In the genomic region with DNA sequence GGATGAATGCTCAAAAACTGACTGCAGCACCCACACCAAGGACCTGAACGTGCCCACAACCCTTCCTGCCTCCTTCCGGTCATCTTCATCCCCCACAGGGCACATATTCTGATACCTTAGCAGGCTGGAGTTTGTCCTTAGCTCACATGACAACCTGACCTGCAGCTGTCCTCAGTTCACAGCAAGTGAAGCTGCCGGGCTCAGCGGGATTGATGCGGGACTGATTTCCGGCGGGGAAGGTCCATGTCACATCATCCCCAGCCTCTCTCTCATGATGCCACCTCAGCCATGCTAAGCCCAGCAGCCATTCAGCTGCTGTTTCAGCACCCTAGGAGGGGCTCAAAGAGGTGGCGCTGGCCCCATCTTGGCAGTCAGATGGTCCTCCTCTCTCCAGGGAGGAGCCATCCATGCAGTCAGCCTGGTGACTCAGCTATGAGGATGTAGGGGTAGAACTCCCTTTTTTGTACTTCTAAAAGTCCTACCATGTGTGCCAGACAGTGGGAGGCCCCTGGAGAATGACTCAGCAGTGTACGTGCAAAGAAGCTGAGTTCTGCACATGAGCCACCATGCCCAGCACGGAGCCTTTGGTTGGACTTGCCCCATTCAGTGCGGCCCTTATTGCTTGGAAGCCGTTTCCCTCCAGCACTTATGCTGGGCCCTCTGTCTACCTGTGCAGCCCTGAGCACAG, we compare ENCODE assay signal across 1 cellular context.
TF ChIP-seq lines count a peak whose summit lies in the region.

No MANE protein-coding gene starts in this region.

TF ChIP-seq in HEK293, 187 proteins besides CTCF, POLR2A, EP300 and RAD21 (continued from another document):
- TF ChIP-seq, protein P1, sequence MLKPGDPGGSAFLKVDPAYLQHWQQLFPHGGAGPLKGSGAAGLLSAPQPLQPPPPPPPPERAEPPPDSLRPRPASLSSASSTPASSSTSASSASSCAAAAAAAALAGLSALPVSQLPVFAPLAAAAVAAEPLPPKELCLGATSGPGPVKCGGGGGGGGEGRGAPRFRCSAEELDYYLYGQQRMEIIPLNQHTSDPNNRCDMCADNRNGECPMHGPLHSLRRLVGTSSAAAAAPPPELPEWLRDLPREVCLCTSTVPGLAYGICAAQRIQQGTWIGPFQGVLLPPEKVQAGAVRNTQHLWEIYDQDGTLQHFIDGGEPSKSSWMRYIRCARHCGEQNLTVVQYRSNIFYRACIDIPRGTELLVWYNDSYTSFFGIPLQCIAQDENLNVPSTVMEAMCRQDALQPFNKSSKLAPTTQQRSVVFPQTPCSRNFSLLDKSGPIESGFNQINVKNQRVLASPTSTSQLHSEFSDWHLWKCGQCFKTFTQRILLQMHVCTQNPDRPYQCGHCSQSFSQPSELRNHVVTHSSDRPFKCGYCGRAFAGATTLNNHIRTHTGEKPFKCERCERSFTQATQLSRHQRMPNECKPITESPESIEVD (tag by site-specific recombination; IDR thresholded peaks at IDR 0.05): no peak
- TF ChIP-seq, protein P2, sequence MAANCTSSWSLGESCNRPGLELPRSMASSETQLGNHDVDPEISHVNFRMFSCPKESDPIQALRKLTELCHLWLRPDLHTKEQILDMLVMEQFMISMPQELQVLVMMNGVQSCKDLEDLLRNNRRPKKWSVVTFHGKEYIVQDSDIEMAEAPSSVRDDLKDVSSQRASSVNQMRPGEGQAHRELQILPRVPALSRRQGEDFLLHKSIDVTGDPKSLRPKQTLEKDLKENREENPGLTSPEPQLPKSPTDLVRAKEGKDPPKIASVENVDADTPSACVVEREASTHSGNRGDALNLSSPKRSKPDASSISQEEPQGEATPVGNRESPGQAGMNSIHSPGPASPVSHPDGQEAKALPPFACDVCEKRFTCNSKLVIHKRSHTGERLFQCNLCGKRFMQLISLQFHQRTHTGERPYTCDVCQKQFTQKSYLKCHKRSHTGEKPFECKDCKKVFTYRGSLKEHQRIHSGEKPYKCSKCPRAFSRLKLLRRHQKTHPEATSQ (tag by site-specific recombination; IDR thresholded peaks at IDR 0.05): no peak
- TF ChIP-seq, protein P3, sequence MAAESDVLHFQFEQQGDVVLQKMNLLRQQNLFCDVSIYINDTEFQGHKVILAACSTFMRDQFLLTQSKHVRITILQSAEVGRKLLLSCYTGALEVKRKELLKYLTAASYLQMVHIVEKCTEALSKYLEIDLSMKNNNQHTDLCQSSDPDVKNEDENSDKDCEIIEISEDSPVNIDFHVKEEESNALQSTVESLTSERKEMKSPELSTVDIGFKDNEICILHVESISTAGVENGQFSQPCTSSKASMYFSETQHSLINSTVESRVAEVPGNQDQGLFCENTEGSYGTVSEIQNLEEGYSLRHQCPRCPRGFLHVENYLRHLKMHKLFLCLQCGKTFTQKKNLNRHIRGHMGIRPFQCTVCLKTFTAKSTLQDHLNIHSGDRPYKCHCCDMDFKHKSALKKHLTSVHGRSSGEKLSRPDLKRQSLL (tag by site-specific recombination; IDR thresholded peaks at IDR 0.05): no peak
- TF ChIP-seq ZNF544 (tag by site-specific recombination; IDR thresholded peaks at IDR 0.05) (no peak), ZNF211 (tag by site-specific recombination; IDR thresholded peaks at IDR 0.05; ENCODE audit: low read depth) (no peak), KLF8 (tag by site-specific recombination; IDR thresholded peaks at IDR 0.05) (no peak), ZFHX2 (tag by site-specific recombination; conservative IDR thresholded peaks at IDR 0.05) (peak; percentile 25; the same call in 1 of the 2 replicates), ZIC2 (tag by site-specific recombination; IDR thresholded peaks at IDR 0.05) (peak; percentile 64), ZNF274 (IDR thresholded peaks at IDR 0.05; ENCODE audit: low read length) (no peak), ZNF274 (tag by site-specific recombination; IDR thresholded peaks at IDR 0.05; ENCODE audit: borderline replicate concordance) (no peak), ZNF768 (tag by site-specific recombination; IDR thresholded peaks at IDR 0.05) (no peak), GLIS2 (tag by site-specific recombination; IDR thresholded peaks at IDR 0.05) (no peak), ZNF596 (tag by site-specific recombination; IDR thresholded peaks at IDR 0.05) (no peak), ZNF311 (tag by site-specific recombination; IDR thresholded peaks at IDR 0.05; ENCODE audit: borderline replicate concordance) (no peak), ZNF174 (tag by site-specific recombination; IDR thresholded peaks at IDR 0.05) (no peak), ZNF394 (tag by site-specific recombination; IDR thresholded peaks at IDR 0.05; ENCODE audit: borderline replicate concordance) (no peak), ZBTB48 (tag by site-specific recombination; IDR thresholded peaks at IDR 0.05) (peak; percentile 36; the same call in 1 of the 2 replicates), ZNF114 (tag by site-specific recombination; IDR thresholded peaks at IDR 0.05) (no peak), ZNF791 (tag by site-specific recombination; IDR thresholded peaks at IDR 0.05) (no peak), ZFP69B (tag by site-specific recombination; IDR thresholded peaks at IDR 0.05) (no peak), ZNF501 (tag by site-specific recombination; IDR thresholded peaks at IDR 0.05) (no peak)
- TF ChIP-seq, protein P4, sequence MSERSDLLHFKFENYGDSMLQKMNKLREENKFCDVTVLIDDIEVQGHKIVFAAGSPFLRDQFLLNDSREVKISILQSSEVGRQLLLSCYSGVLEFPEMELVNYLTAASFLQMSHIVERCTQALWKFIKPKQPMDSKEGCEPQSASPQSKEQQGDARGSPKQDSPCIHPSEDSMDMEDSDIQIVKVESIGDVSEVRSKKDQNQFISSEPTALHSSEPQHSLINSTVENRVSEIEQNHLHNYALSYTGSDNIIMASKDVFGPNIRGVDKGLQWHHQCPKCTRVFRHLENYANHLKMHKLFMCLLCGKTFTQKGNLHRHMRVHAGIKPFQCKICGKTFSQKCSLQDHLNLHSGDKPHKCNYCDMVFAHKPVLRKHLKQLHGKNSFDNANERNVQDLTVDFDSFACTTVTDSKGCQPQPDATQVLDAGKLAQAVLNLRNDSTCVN (tag by site-specific recombination; optimal IDR thresholded peaks at IDR 0.05): no peak
- TF ChIP-seq, protein P5, sequence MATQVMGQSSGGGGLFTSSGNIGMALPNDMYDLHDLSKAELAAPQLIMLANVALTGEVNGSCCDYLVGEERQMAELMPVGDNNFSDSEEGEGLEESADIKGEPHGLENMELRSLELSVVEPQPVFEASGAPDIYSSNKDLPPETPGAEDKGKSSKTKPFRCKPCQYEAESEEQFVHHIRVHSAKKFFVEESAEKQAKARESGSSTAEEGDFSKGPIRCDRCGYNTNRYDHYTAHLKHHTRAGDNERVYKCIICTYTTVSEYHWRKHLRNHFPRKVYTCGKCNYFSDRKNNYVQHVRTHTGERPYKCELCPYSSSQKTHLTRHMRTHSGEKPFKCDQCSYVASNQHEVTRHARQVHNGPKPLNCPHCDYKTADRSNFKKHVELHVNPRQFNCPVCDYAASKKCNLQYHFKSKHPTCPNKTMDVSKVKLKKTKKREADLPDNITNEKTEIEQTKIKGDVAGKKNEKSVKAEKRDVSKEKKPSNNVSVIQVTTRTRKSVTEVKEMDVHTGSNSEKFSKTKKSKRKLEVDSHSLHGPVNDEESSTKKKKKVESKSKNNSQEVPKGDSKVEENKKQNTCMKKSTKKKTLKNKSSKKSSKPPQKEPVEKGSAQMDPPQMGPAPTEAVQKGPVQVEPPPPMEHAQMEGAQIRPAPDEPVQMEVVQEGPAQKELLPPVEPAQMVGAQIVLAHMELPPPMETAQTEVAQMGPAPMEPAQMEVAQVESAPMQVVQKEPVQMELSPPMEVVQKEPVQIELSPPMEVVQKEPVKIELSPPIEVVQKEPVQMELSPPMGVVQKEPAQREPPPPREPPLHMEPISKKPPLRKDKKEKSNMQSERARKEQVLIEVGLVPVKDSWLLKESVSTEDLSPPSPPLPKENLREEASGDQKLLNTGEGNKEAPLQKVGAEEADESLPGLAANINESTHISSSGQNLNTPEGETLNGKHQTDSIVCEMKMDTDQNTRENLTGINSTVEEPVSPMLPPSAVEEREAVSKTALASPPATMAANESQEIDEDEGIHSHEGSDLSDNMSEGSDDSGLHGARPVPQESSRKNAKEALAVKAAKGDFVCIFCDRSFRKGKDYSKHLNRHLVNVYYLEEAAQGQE (tag by site-specific recombination; IDR thresholded peaks at IDR 0.05): no peak
- TF ChIP-seq, protein P6, sequence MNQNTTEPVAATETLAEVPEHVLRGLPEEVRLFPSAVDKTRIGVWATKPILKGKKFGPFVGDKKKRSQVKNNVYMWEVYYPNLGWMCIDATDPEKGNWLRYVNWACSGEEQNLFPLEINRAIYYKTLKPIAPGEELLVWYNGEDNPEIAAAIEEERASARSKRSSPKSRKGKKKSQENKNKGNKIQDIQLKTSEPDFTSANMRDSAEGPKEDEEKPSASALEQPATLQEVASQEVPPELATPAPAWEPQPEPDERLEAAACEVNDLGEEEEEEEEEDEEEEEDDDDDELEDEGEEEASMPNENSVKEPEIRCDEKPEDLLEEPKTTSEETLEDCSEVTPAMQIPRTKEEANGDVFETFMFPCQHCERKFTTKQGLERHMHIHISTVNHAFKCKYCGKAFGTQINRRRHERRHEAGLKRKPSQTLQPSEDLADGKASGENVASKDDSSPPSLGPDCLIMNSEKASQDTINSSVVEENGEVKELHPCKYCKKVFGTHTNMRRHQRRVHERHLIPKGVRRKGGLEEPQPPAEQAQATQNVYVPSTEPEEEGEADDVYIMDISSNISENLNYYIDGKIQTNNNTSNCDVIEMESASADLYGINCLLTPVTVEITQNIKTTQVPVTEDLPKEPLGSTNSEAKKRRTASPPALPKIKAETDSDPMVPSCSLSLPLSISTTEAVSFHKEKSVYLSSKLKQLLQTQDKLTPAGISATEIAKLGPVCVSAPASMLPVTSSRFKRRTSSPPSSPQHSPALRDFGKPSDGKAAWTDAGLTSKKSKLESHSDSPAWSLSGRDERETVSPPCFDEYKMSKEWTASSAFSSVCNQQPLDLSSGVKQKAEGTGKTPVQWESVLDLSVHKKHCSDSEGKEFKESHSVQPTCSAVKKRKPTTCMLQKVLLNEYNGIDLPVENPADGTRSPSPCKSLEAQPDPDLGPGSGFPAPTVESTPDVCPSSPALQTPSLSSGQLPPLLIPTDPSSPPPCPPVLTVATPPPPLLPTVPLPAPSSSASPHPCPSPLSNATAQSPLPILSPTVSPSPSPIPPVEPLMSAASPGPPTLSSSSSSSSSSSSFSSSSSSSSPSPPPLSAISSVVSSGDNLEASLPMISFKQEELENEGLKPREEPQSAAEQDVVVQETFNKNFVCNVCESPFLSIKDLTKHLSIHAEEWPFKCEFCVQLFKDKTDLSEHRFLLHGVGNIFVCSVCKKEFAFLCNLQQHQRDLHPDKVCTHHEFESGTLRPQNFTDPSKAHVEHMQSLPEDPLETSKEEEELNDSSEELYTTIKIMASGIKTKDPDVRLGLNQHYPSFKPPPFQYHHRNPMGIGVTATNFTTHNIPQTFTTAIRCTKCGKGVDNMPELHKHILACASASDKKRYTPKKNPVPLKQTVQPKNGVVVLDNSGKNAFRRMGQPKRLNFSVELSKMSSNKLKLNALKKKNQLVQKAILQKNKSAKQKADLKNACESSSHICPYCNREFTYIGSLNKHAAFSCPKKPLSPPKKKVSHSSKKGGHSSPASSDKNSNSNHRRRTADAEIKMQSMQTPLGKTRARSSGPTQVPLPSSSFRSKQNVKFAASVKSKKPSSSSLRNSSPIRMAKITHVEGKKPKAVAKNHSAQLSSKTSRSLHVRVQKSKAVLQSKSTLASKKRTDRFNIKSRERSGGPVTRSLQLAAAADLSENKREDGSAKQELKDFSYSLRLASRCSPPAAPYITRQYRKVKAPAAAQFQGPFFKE (tag by site-specific recombination; IDR thresholded peaks at IDR 0.05; ENCODE audit: borderline replicate concordance): no peak
TF ChIP-seq in HEK293: peak in this region for 10.
